1 cellular context compared by ENCODE assay signal in the genomic region with DNA sequence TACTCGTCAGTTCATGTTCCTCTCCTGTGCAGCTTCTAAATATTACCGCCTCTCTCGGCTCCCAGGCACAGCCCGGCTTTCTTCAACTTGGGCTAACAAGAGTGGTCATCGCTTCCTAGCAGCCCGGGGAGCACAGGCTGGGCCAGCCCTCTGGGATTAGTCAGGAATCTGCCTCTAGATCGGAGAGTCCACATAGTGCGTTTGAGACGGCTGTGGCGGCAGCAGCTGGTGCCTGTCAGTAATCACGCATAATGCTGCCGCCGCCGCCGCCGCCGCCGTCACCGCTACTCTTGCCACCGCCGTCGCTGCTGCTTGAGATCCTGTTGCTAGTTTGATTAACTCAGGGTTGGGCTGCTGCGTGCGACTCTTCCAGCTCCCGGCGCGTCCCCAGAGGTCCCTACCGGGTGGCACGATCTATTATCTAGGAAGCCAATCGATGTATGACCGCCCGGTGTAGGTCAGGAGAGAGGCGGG.
TF ChIP-seq lines count a peak whose summit lies in the region.

A gene (minus strand): TSS at position 230 of the 474 bp plus-strand sequence. CDS start 233 bp downstream, outside the sequence.

TF ChIP-seq in GM12878, 131 proteins besides CTCF, POLR2A, EP300 and RAD21:
- TF ChIP-seq, protein P1, sequence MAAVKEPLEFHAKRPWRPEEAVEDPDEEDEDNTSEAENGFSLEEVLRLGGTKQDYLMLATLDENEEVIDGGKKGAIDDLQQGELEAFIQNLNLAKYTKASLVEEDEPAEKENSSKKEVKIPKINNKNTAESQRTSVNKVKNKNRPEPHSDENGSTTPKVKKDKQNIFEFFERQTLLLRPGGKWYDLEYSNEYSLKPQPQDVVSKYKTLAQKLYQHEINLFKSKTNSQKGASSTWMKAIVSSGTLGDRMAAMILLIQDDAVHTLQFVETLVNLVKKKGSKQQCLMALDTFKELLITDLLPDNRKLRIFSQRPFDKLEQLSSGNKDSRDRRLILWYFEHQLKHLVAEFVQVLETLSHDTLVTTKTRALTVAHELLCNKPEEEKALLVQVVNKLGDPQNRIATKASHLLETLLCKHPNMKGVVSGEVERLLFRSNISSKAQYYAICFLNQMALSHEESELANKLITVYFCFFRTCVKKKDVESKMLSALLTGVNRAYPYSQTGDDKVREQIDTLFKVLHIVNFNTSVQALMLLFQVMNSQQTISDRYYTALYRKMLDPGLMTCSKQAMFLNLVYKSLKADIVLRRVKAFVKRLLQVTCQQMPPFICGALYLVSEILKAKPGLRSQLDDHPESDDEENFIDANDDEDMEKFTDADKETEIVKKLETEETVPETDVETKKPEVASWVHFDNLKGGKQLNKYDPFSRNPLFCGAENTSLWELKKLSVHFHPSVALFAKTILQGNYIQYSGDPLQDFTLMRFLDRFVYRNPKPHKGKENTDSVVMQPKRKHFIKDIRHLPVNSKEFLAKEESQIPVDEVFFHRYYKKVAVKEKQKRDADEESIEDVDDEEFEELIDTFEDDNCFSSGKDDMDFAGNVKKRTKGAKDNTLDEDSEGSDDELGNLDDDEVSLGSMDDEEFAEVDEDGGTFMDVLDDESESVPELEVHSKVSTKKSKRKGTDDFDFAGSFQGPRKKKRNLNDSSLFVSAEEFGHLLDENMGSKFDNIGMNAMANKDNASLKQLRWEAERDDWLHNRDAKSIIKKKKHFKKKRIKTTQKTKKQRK (IDR thresholded peaks at IDR 0.05; ENCODE audit: low read depth, low read length): no peak
- peak; percentile 70 for TF ChIP-seq SUZ12 (IDR thresholded peaks at IDR 0.05; ENCODE audit: unreplicated experiment)
- no peak for TF ChIP-seq YY1 (IDR thresholded peaks at IDR 0.05; ENCODE audit: low read depth, low read length)
